In the genomic region with DNA sequence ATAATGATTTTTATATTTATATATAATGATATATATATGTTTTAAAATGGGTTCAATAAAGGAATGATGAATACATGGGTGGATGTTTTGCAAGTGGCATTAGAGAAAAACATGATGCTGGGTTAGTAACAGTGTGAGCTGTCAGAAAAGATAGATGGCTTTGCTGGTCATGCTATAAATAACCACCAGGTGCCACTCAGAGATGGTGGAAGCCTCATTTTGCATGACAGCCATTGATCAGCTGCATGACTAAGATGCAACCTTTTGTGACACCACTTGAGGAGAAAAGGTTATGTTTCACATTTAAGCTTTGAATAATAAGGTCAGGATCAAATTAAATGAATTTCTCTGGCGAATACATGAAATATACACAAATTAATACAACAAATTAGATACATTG, we compare ENCODE assay signal across 1 cellular context.
TF ChIP-seq lines count a peak whose summit lies in the region.

No MANE protein-coding gene starts in this region.

TF ChIP-seq in K562, 482 proteins besides CTCF, POLR2A, EP300 and RAD21 (continued from another document):
- TF ChIP-seq, protein P1, sequence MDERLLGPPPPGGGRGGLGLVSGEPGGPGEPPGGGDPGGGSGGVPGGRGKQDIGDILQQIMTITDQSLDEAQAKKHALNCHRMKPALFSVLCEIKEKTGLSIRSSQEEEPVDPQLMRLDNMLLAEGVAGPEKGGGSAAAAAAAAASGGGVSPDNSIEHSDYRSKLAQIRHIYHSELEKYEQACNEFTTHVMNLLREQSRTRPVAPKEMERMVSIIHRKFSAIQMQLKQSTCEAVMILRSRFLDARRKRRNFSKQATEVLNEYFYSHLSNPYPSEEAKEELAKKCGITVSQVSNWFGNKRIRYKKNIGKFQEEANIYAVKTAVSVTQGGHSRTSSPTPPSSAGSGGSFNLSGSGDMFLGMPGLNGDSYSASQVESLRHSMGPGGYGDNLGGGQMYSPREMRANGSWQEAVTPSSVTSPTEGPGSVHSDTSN (CRISPR knock-in tag; IDR thresholded peaks at IDR 0.05; ENCODE audit: low read depth): peak; percentile 36; the same call in 1 of the 2 replicates
- TF ChIP-seq, protein P1 (tag; conservative IDR thresholded peaks at IDR 0.05; ENCODE audit: low read depth): peak; percentile 96
TF ChIP-seq in K562: peak in this region for 6.
